In the genomic region with DNA sequence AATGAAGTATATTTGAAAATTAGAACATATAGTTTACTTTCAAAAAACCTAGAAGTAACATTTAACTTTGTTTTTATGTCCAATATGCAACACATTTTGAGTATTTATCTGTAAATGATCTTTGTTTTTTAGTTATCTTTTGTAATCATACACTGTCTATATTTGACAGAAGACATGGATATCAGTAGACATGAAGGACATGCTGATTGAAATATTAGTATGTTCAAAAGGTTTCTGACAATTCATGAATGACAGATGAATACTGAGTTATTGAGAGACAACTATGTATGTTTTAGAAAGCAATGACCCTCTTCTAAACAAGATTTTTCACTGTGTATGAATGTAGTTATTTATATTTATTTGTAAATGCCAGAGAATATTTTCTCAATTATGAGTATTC, we compare ENCODE assay signal across 30 cellular contexts.
"Had no signal": no experiment of that assay in that cellular context is flagged by ENCODE, and none has a peak within 500 bp of the region (broad histone marks: within the 10 kb centered on the region; RNA-seq: fewer than 3 reads in every experiment).

No MANE protein-coding gene starts in this region.

- H3K27me3 ChIP-seq: adrenal gland, ascending aorta, body of pancreas, brain microvascular endothelial cell had no signal

- H3K9me3 ChIP-seq: adrenal gland, ascending aorta had no signal

- DNase-seq: activated effector memory CD4-positive, alpha-beta T cell treated with anti-CD3 and anti-CD28 coated beads, Interleukin-2, amount 50 U/mL, for 16 hours; activated effector memory CD4-positive, alpha-beta T cell treated with Interleukin-2 at 50 U/mL for 16 hours; activated gamma-delta T cell; activated gamma-delta T cell treated with Interleukin-2 at 50 U/mL for 16 hours; activated naive CD4-positive, alpha-beta T cell; activated naive CD4-positive, alpha-beta T cell treated with anti-CD3 and anti-CD28 coated beads for 36 hours; activated naive CD4-positive, alpha-beta T cell treated with anti-CD3 and anti-CD28 coated beads, Interleukin-2, amount 10 ng/mL, durations not matched to agents 7 days and 5 days; activated naive CD4-positive, alpha-beta T cell treated with anti-CD3 and anti-CD28 coated beads, Interleukin-2, amount 50 U/mL, for 16 hours; activated naive CD4-positive, alpha-beta T cell treated with Interleukin-2 at 50 U/mL for 16 hours; activated naive CD8-positive, alpha-beta T cell treated with anti-CD3 and anti-CD28 coated beads for 36 hours; activated naive CD8-positive, alpha-beta T cell treated with anti-CD3 and anti-CD28 coated beads, Interleukin-2, amount 10 ng/mL, durations not matched to agents 7 days and 5 days; activated naive CD8-positive, alpha-beta T cell treated with anti-CD3 and anti-CD28 coated beads, Interleukin-2, amount 50 U/mL, for 24 hours; activated T-cell treated with anti-CD3 and anti-CD28 coated beads, Interleukin-2, amount 50 U/mL, for 1 hour; activated T-cell treated with anti-CD3 and anti-CD28 coated beads, Interleukin-2, amount 50 U/mL, for 24 hours; activated T-cell treated with anti-CD3 and anti-CD28 coated beads, Interleukin-2, amount 50 U/mL, for 4 hours; activated T-cell treated with anti-CD3 and anti-CD28 coated beads, Interleukin-2, amount 50 U/mL, for 48 hours; activated T-cell treated with anti-CD3 and anti-CD28 coated beads, Interleukin-2, amount 50 U/mL, for 72 hours; adrenal gland; amniotic stem cell; amygdala; anterior cingulate cortex; aorta; body of pancreas; brain microvascular endothelial cell; caudate nucleus; central memory CD4-positive, alpha-beta T cell; cerebellar nuclear complex had no signal

- H3K4me3 ChIP-seq: adrenal gland, ascending aorta, body of pancreas, breast epithelium, cardiac muscle cell had no signal

- H3K36me3 ChIP-seq: adrenal gland, ascending aorta, brain microvascular endothelial cell, breast epithelium, cardiac muscle cell had no signal

- H3K4me1 ChIP-seq: adrenal gland, ascending aorta, body of pancreas, breast epithelium had no signal

- H3K27ac ChIP-seq: adrenal gland, ascending aorta, body of pancreas, brain microvascular endothelial cell, breast epithelium, cardiac muscle cell had no signal
